In genomic region chr14:97277711-97278110, GRCh38 we compare ENCODE assay signal across 21 cellular contexts.
"Had no signal": no experiment of that assay in that cellular context is flagged by ENCODE, and none has a peak within 500 bp of the region (broad histone marks: within the 10 kb centered on the region; RNA-seq: fewer than 3 reads in every experiment).

No MANE protein-coding gene starts in this region.

- H3K4me1 ChIP-seq: gastrocnemius medialis, prostate gland, right lobe of liver, spleen, tibial nerve, vagina had no signal

- ATAC-seq: activated CD4-positive, CD25-positive, alpha-beta regulatory T cell treated with anti-CD3 and anti-CD28 coated beads, Interleukin-2, amount 50 U/mL, for 24 hours; activated CD8-positive, alpha-beta memory T cell treated with anti-CD3 and anti-CD28 coated beads, Interleukin-2, amount 10 ng/mL, durations not matched to agents 7 days and 5 days; gastrocnemius medialis; left cardiac atrium; right lobe of liver; stimulated activated naive B cell treated with anti-CD40 and anti-IgM and Interleukin-4, amounts not matched to agents 10 μg/mL and 1 μg/mL and 100 μg/mL, for 72 hours had no signal

- H3K36me3 ChIP-seq: gastrocnemius medialis, prostate gland, right lobe of liver, spleen, tibial nerve, vagina had no signal

- DNase-seq: activated CD4-positive, alpha-beta T cell treated with anti-CD3 and anti-CD28 coated beads, Interleukin-2, amount 50 U/mL, for 4 hours; activated CD8-positive, alpha-beta memory T cell treated with anti-CD3 and anti-CD28 coated beads, Interleukin-2, amount 10 ng/mL, durations not matched to agents 7 days and 5 days; activated effector memory CD4-positive, alpha-beta T cell treated with anti-CD3 and anti-CD28 coated beads, Interleukin-2, amount 50 U/mL, for 16 hours; activated naive CD8-positive, alpha-beta T cell treated with anti-CD3 and anti-CD28 coated beads for 36 hours; activated T-cell treated with anti-CD3 and anti-CD28 coated beads, Interleukin-2, amount 50 U/mL, for 24 hours; anterior cingulate cortex; gastrocnemius medialis; left cardiac atrium; naive B cell; occipital lobe; right lobe of liver; spleen; stimulated activated CD4-positive, alpha-beta T cell treated with anti-CD3 and anti-CD28 coated beads, Interleukin-1b, Interleukin-23, amount 100 ng/mL, for 48 hours; stimulated activated naive B cell treated with anti-CD40 and anti-IgM and Interleukin-4, amounts not matched to agents 10 μg/mL and 1 μg/mL and 100 μg/mL, for 72 hours had no signal

- H3K27me3 ChIP-seq: gastrocnemius medialis, right lobe of liver, tibial nerve, vagina had no signal

- FAIRE-seq: bronchial epithelial cell, endothelial cell of umbilical vein had no signal

- H3K27ac ChIP-seq: gastrocnemius medialis, prostate gland, right lobe of liver, spleen, tibial nerve, vagina had no signal

- H3K9me3 ChIP-seq: gastrocnemius medialis, prostate gland, right lobe of liver, spleen, tibial nerve, vagina had no signal

- H3K4me3 ChIP-seq: gastrocnemius medialis, lung, prostate gland, right lobe of liver, spleen, tibial nerve, vagina had no signal
